18 cellular contexts compared by ENCODE assay signal in the genomic region with DNA sequence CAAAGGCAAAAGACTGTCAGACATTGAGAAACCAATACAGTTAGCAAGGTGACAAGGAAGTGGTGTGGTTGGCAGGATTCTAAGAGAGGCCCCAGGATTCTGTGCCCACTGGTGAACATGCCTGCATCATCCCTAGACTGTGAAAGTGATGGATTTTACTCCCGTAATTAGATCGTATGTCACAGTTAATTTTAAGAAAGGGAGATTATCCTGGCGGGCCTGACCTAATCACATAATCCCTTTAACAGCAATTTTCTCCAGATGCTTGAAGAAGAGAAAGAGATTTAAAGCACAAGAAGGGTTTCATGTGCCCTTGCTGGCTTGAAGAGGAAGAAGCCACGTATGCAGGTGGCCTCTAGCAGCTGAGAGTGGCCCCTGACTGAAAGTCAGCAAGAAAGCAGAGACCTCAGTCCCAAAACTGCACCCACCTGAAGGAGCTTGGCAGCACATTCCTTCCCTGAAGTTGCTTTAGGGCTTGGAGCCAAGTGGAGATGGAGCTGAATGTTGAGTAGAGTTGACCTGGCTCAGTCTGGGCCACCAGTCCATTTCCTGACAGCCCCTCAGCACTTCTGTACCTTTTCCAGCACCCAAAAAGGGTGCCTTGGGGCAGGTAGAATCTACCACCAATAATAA. TPM values are rescaled to one million over a fixed set of nuclear protein-coding genes. Genes with fewer than 3 reads are reported as not detected.
DNase-seq lines count a peak whose midpoint lies in the region; ATAC-seq and TF ChIP-seq lines count a peak whose summit lies in the region.
"Had no signal": no experiment of that assay in that cellular context is flagged by ENCODE, and none has a peak within 500 bp of the region (broad histone marks: within the 10 kb centered on the region; RNA-seq: fewer than 3 reads in every experiment).

No MANE protein-coding gene starts in this region.

- TF ChIP-seq POLR2A in breast epithelium (IDR thresholded peaks at IDR 0.05): no peak

- no peaks in the 10 kb centered on the region for H3K27me3 Mint-ChIP-seq in MCF 10A (ENCODE audit: insufficient read depth, unreplicated experiment)
- peaks cover 0 to 1% of the 10 kb centered on the region in 2 donors for H3K27me3 Mint-ChIP-seq in CD4-positive, alpha-beta memory T cell
- H3K27me3 Mint-ChIP-seq: activated CD4-positive, alpha-beta memory T cell treated with anti-CD3 and anti-CD28 coated beads for 36 hours; activated T-helper 17 cell treated with anti-CD3 and anti-CD28 coated beads, Interleukin-2, amount 50 U/mL, for 72 hours; naive thymus-derived CD4-positive, alpha-beta T cell had no signal

- no peaks in the 10 kb centered on the region for H4K20me1 ChIP-seq in smooth muscle cell (ENCODE audit: low read depth)

- POLR2A ChIA-PET in MCF 10A (lab: Yijun Ruan, JAX): interaction anchor here (0.7 kb wide), 1 partner anchor 143 kb away, joined by 3 read pairs; no protein-coding TSS in a partner anchor
- POLR2A ChIA-PET in CD4-positive, alpha-beta memory T cell (lab: Charles Lee; ENCODE audit: partially characterized antibody): interaction anchor here (1.6 kb wide), 1 partner anchor 49 kb away, joined by 4 read pairs; a partner anchor contains a TSS

- peaks cover 11% of the 10 kb centered on the region for H3K36me3 Mint-ChIP-seq in MCF 10A (ENCODE audit: insufficient read depth, unreplicated experiment)
- peaks cover 7% of the 10 kb centered on the region in 2 donors for H3K36me3 Mint-ChIP-seq in CD4-positive, alpha-beta memory T cell

- no peak overlapping the region for H3K27ac ChIP-seq in breast epithelium
- H3K27ac ChIP-seq in smooth muscle cell (ENCODE audit: low read depth): no peak overlapping the region
- H3K27ac ChIP-seq in CD4-positive, alpha-beta memory T cell (ENCODE audit: low read depth, low read length): no peak overlapping the region
- H3K27ac ChIP-seq: A549, epithelial cell of prostate, lower lobe of right lung, thoracic aorta had no signal

- no peaks in the 10 kb centered on the region for H3K27me3 ChIP-seq in breast epithelium
- H3K27me3 ChIP-seq in smooth muscle cell (ENCODE audit: low read depth): no peaks in the 10 kb centered on the region
- H3K27me3 ChIP-seq in CD4-positive, alpha-beta memory T cell (ENCODE audit: insufficient read depth, low read length): no peaks in the 10 kb centered on the region

- H3K4me2 ChIP-seq in smooth muscle cell: peak overlapping the region; percentile 41
- H3K4me2 ChIP-seq: A549, SK-N-SH had no signal

- H3K36me3 ChIP-seq in breast epithelium: no peaks in the 10 kb centered on the region
- no peaks in the 10 kb centered on the region for H3K36me3 ChIP-seq in smooth muscle cell (ENCODE audit: low read depth)
- H3K36me3 ChIP-seq in CD4-positive, alpha-beta memory T cell (ENCODE audit: insufficient read depth, low read length): no peaks in the 10 kb centered on the region
- H3K36me3 ChIP-seq: lower lobe of right lung, thoracic aorta had no signal

- H3K4me3 Mint-ChIP-seq in MCF 10A (ENCODE audit: unreplicated experiment): no peak overlapping the region
- H3K4me3 Mint-ChIP-seq in CD4-positive, alpha-beta memory T cell: no peak overlapping the region
- H3K4me3 Mint-ChIP-seq: activated CD4-positive, alpha-beta memory T cell treated with anti-CD3 and anti-CD28 coated beads for 36 hours; activated T-helper 17 cell treated with anti-CD3 and anti-CD28 coated beads, Interleukin-2, amount 50 U/mL, for 72 hours; CD8-positive, alpha-beta memory T cell had no signal

- peak; percentile 23 for ATAC-seq in HG02642 (IDR thresholded peaks at IDR 0.05; ENCODE audit: poor library complexity, unreplicated experiment)

- CTCF ChIA-PET in MCF 10A (lab: Yijun Ruan, JAX): interaction anchor here (0.6 to 1.7 kb wide), 21 partner anchors 9 to 671 kb away, joined by 3 to 12 read pairs (median 3); no protein-coding TSS in a partner anchor
- CTCF ChIA-PET in CD4-positive, alpha-beta memory T cell (lab: Charles Lee; ENCODE audit: partially characterized antibody): interaction anchor here (0.9 to 2.4 kb wide), 23 partner anchors 8 to 1030 kb away, joined by 3 to 15 read pairs (median 5); no protein-coding TSS in a partner anchor

- DNase-seq in MCF 10A (ENCODE audit: unreplicated experiment) (peak; percentile 1), breast epithelium (ENCODE audit: low spot score in 2 of 2) (no peak), NAMALWA (ENCODE audit: low spot score) (peak; percentile 4), smooth muscle cell (lab: John Stamatoyannopoulos, UW; ENCODE audit: unreplicated experiment) (no peak), NCI-H1417 (lab: John Stamatoyannopoulos, UW) (no peak)
- DNase-seq in activated CD4-positive, CD25-positive, alpha-beta regulatory T cell (lab: John Stamatoyannopoulos, UW): no peak
- no peak for DNase-seq in CD4-positive, alpha-beta memory T cell

- WGBS in smooth muscle cell (ENCODE audit: low lambda C conversion rate): 24% methylated on average over 4 of the region's 4 CpGs

- H2AFZ ChIP-seq in smooth muscle cell (ENCODE audit: low read depth): no peak overlapping the region

- H3K9ac ChIP-seq in smooth muscle cell (ENCODE audit: low read depth): no peak overlapping the region
- H3K9ac ChIP-seq: SK-N-SH had no signal

- H3K79me2 ChIP-seq in smooth muscle cell (ENCODE audit: low read depth): no peaks in the 10 kb centered on the region

- no peaks in the 10 kb centered on the region for H3K4me1 Mint-ChIP-seq in MCF 10A (ENCODE audit: insufficient read depth, unreplicated experiment)
- peaks cover 6 to 17% (median 9%) of the 10 kb centered on the region in 4 donors for H3K4me1 Mint-ChIP-seq in CD4-positive, alpha-beta memory T cell

- no TSS peak for BruUV-seq in MCF 10A (replicated peaks; lab: Mats Ljungman, UMichigan)

- TF ChIP-seq CTCF in MCF 10A (IDR thresholded peaks at IDR 0.05; ENCODE audit: unreplicated experiment) (no peak), breast epithelium (IDR thresholded peaks at IDR 0.05) (no peak), smooth muscle cell (IDR thresholded peaks at IDR 0.05; ENCODE audit: borderline replicate concordance, insufficient read depth, poor library complexity, severe bottlenecking) (no peak)

- no peak overlapping the region for H3K27ac Mint-ChIP-seq in MCF 10A (ENCODE audit: low read depth, unreplicated experiment)
- no peak overlapping the region for H3K27ac Mint-ChIP-seq in CD4-positive, alpha-beta memory T cell
- H3K27ac Mint-ChIP-seq: activated CD4-positive, alpha-beta memory T cell treated with anti-CD3 and anti-CD28 coated beads for 36 hours; activated T-helper 17 cell treated with anti-CD3 and anti-CD28 coated beads, Interleukin-2, amount 50 U/mL, for 72 hours had no signal

- H3K9me3 ChIP-seq in breast epithelium: peaks cover 0 to 17% of the 10 kb centered on the region in 2 donors
- no peaks in the 10 kb centered on the region for H3K9me3 ChIP-seq in smooth muscle cell (replicated peaks; ENCODE audit: low read depth)
- H3K9me3 ChIP-seq in CD4-positive, alpha-beta memory T cell (ENCODE audit: control insufficient read depth in 1 of 2, low read length in 2 of 2): no peaks in the 10 kb centered on the region
- H3K9me3 ChIP-seq: SK-N-SH had no signal

- peaks cover 5% of the 10 kb centered on the region for H3F3A ChIP-seq in smooth muscle cell (ENCODE audit: low read depth)

- H3K4me3 ChIP-seq in breast epithelium: no peak overlapping the region
- H3K4me3 ChIP-seq in smooth muscle cell: no peak overlapping the region
- H3K4me3 ChIP-seq in CD4-positive, alpha-beta memory T cell (ENCODE audit: low read length in 2 of 2): no peak overlapping the region
- H3K4me3 ChIP-seq: A549, lower lobe of right lung had no signal

- intact Hi-C loops in MCF 10A (cut with micrococcal nuclease): loop anchor here (10.0 kb wide), 1 partner anchor 676 kb away; no protein-coding TSS in a partner anchor
- intact Hi-C loops in breast epithelium (cut with DNase I; ENCODE audit: low total_unique reads): no loop called here
- intact Hi-C loops in CD4-positive, alpha-beta memory T cell (cut with micrococcal nuclease): no loop called here

- H3K9me3 Mint-ChIP-seq in MCF 10A (ENCODE audit: unreplicated experiment): peaks cover 14% of the 10 kb centered on the region
- H3K9me3 Mint-ChIP-seq in CD4-positive, alpha-beta memory T cell: peaks cover 0 to 24% (median 18%) of the 10 kb centered on the region in 8 donors

- H3K4me1 ChIP-seq in breast epithelium (no peaks in the 10 kb centered on the region), smooth muscle cell (ENCODE audit: low read depth) (peaks cover 5% of the 10 kb centered on the region)
- H3K4me1 ChIP-seq in CD4-positive, alpha-beta memory T cell (ENCODE audit: insufficient read depth, low read length): no peaks in the 10 kb centered on the region
- H3K4me1 ChIP-seq: A549, lower lobe of right lung had no signal

RNA-seq across cellular contexts. Expression of a gene that starts 49.1 kb away (rescaled TPM):
- 37.2 and 59.3 TPM in 2 replicates for total RNA-seq in MCF 10A (2022)
- 10 to 100 TPM; 27.5 to 57.4 (median 48.2) TPM for total RNA-seq in breast epithelium
- 39.5 and 60.4 TPM in 2 replicates for total RNA-seq in smooth muscle cell
- polyA plus RNA-seq in smooth muscle cell: 15.9 and 17.0 TPM in 2 replicates
- 10 to 100 TPM; 38.1 to 42.3 TPM for total RNA-seq in CD4-positive, alpha-beta memory T cell
- 10 to 100 TPM; 13.4 to 14.1 TPM for polyA plus RNA-seq in CD4-positive, alpha-beta memory T cell

RNA-seq across cellular contexts. Expression of a gene that starts 58.7 kb away (rescaled TPM):
- 0.61 and 0.98 TPM in 2 replicates for total RNA-seq in MCF 10A (2022)
- 1 to 10 TPM in 1 of 3 donors, not detected in 2; 1.2 TPM for total RNA-seq in breast epithelium
- 0.76 and 1.2 TPM in 2 replicates for total RNA-seq in smooth muscle cell
- not detected in 2 replicates for polyA plus RNA-seq in smooth muscle cell
- total RNA-seq in CD4-positive, alpha-beta memory T cell: not detected
- not detected for polyA plus RNA-seq in CD4-positive, alpha-beta memory T cell
- total RNA-seq: activated CD4-positive, alpha-beta memory T cell treated with anti-CD3 and anti-CD28 coated beads for 36 hours; CD8-positive, alpha-beta memory T cell; chondrocyte; thoracic aorta had no signal
- polyA plus RNA-seq: CD8-positive, alpha-beta memory T cell; naive thymus-derived CD4-positive, alpha-beta T cell had no signal

Comparison
In these comparisons a context has a peak if more than half of its experiments do, and no peak if none do; other contexts are left out.
1. DNase-seq: peak in MCF 10A (single experiment) and NAMALWA (single experiment); none in breast epithelium (0 of 2), smooth muscle cell (single experiment), activated CD4-positive, CD25-positive, alpha-beta regulatory T cell (0 of 4), NCI-H1417 (0 of 3) and CD4-positive, alpha-beta memory T cell (0 of 5).